In the genomic region with DNA sequence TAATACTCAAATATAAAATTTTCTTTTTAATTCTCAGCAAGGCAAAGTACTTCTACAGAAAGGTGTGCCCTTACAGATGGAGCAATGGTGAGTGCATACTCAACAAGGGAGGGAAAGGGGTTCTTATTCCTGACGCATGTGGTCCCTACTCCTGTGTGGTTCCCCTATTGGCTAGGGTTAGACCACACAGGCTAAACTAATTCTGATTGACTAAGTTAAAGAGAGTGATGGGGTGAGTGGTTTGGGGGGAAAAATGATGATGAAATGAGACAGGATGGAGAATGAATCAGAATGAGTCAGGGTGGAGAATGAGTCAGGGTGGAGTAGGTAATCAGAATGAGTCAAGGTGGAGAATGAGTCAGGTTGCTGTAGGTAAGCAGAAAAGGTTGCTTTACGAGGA, we compare ENCODE assay signal across 1 cellular context.
TF ChIP-seq lines count a peak whose summit lies in the region.

No MANE protein-coding gene starts in this region.

TF ChIP-seq in K562, 482 proteins besides CTCF, POLR2A, EP300 and RAD21 (continued from another document and continues in another):
- TF ChIP-seq, protein P1, sequence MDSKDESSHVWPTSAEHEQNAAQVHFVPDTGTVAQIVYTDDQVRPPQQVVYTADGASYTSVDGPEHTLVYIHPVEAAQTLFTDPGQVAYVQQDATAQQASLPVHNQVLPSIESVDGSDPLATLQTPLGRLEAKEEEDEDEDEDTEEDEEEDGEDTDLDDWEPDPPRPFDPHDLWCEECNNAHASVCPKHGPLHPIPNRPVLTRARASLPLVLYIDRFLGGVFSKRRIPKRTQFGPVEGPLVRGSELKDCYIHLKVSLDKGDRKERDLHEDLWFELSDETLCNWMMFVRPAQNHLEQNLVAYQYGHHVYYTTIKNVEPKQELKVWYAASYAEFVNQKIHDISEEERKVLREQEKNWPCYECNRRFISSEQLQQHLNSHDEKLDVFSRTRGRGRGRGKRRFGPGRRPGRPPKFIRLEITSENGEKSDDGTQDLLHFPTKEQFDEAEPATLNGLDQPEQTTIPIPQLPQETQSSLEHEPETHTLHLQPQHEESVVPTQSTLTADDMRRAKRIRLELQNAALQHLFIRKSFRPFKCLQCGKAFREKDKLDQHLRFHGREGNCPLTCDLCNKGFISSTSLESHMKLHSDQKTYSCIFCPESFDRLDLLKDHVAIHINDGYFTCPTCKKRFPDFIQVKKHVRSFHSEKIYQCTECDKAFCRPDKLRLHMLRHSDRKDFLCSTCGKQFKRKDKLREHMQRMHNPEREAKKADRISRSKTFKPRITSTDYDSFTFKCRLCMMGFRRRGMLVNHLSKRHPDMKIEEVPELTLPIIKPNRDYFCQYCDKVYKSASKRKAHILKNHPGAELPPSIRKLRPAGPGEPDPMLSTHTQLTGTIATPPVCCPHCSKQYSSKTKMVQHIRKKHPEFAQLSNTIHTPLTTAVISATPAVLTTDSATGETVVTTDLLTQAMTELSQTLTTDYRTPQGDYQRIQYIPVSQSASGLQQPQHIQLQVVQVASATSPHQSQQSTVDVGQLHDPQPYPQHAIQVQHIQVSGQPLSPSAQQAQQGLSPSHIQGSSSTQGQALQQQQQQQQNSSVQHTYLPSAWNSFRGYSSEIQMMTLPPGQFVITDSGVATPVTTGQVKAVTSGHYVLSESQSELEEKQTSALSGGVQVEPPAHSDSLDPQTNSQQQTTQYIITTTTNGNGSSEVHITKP (IDR thresholded peaks at IDR 0.05; ENCODE audit: partially characterized antibody): no peak
- no peak for TF ChIP-seq TEAD4 (IDR thresholded peaks at IDR 0.05; ENCODE audit: low read length)
- no peak for TF ChIP-seq TEAD4 (CRISPR knock-in tag; IDR thresholded peaks at IDR 0.05; ENCODE audit: borderline replicate concordance)
- TF ChIP-seq, protein P2, sequence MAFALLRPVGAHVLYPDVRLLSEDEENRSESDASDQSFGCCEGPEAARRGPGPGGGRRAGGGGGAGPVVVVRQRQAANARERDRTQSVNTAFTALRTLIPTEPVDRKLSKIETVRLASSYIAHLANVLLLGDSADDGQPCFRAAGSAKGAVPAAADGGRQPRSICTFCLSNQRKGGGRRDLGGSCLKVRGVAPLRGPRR (CRISPR knock-in tag; IDR thresholded peaks at IDR 0.05): no peak
- no peak for TF ChIP-seq BRD4 (IDR thresholded peaks at IDR 0.05)
- no peak for TF ChIP-seq ERF (CRISPR knock-in tag; IDR thresholded peaks at IDR 0.05)
- no peak for TF ChIP-seq FOXK2 (conservative IDR thresholded peaks at IDR 0.05 in 1 of 2, IDR thresholded peaks at IDR 0.05 in 1 of 2; ENCODE audit: low read depth in 2 of 2)
- no peak for TF ChIP-seq WHSC1 (IDR thresholded peaks at IDR 0.05; ENCODE audit: low read length)
- no peak for TF ChIP-seq SMC3 (conservative IDR thresholded peaks at IDR 0.05; ENCODE audit: insufficient read depth, low read depth, low read length)
- no peak for TF ChIP-seq MBD2 (IDR thresholded peaks at IDR 0.05; ENCODE audit: borderline replicate concordance, low read depth)
- no peak for TF ChIP-seq RFX1 (IDR thresholded peaks at IDR 0.05)
- TF ChIP-seq, protein P3, sequence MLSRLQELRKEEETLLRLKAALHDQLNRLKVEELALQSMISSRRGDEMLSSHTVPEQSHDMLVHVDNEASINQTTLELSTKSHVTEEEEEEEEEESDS (CRISPR knock-in tag; IDR thresholded peaks at IDR 0.05): no peak
- TF ChIP-seq DIDO1 (tag; IDR thresholded peaks at IDR 0.05; ENCODE audit: low read depth): no peak
- TF ChIP-seq, protein P4, sequence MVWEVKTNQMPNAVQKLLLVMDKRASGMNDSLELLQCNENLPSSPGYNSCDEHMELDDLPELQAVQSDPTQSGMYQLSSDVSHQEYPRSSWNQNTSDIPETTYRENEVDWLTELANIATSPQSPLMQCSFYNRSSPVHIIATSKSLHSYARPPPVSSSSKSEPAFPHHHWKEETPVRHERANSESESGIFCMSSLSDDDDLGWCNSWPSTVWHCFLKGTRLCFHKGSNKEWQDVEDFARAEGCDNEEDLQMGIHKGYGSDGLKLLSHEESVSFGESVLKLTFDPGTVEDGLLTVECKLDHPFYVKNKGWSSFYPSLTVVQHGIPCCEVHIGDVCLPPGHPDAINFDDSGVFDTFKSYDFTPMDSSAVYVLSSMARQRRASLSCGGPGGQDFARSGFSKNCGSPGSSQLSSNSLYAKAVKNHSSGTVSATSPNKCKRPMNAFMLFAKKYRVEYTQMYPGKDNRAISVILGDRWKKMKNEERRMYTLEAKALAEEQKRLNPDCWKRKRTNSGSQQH (CRISPR knock-in tag; IDR thresholded peaks at IDR 0.05): no peak
- no peak for TF ChIP-seq CBX8 (IDR thresholded peaks at IDR 0.05; ENCODE audit: borderline replicate concordance, extremely low read depth, low read depth, low read length, poor library complexity, severe bottlenecking)
- TF ChIP-seq ZNF76 (CRISPR knock-in tag; IDR thresholded peaks at IDR 0.05; ENCODE audit: borderline replicate concordance): no peak
- TF ChIP-seq CBFA2T3 (IDR thresholded peaks at IDR 0.05): peak; percentile 27; the same call in 1 of the 2 replicates
- TF ChIP-seq ZNF3 (CRISPR knock-in tag; IDR thresholded peaks at IDR 0.05): no peak
- no peak for TF ChIP-seq POLR2AphosphoS5 (IDR thresholded peaks at IDR 0.05; ENCODE audit: control insufficient read depth, insufficient read depth, low read depth, low read length)
- no peak for TF ChIP-seq ZC3H4 (CRISPR knock-in tag; IDR thresholded peaks at IDR 0.05; ENCODE audit: borderline replicate concordance)
- TF ChIP-seq LEF1 (IDR thresholded peaks at IDR 0.05): no peak
- TF ChIP-seq ZBTB1 (CRISPR knock-in tag; IDR thresholded peaks at IDR 0.05; ENCODE audit: borderline replicate concordance, low read depth): no peak
- TF ChIP-seq, protein P5, sequence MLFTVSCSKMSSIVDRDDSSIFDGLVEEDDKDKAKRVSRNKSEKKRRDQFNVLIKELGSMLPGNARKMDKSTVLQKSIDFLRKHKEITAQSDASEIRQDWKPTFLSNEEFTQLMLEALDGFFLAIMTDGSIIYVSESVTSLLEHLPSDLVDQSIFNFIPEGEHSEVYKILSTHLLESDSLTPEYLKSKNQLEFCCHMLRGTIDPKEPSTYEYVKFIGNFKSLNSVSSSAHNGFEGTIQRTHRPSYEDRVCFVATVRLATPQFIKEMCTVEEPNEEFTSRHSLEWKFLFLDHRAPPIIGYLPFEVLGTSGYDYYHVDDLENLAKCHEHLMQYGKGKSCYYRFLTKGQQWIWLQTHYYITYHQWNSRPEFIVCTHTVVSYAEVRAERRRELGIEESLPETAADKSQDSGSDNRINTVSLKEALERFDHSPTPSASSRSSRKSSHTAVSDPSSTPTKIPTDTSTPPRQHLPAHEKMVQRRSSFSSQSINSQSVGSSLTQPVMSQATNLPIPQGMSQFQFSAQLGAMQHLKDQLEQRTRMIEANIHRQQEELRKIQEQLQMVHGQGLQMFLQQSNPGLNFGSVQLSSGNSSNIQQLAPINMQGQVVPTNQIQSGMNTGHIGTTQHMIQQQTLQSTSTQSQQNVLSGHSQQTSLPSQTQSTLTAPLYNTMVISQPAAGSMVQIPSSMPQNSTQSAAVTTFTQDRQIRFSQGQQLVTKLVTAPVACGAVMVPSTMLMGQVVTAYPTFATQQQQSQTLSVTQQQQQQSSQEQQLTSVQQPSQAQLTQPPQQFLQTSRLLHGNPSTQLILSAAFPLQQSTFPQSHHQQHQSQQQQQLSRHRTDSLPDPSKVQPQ (CRISPR knock-in tag; IDR thresholded peaks at IDR 0.05; ENCODE audit: borderline replicate concordance): no peak
- TF ChIP-seq, protein P6, sequence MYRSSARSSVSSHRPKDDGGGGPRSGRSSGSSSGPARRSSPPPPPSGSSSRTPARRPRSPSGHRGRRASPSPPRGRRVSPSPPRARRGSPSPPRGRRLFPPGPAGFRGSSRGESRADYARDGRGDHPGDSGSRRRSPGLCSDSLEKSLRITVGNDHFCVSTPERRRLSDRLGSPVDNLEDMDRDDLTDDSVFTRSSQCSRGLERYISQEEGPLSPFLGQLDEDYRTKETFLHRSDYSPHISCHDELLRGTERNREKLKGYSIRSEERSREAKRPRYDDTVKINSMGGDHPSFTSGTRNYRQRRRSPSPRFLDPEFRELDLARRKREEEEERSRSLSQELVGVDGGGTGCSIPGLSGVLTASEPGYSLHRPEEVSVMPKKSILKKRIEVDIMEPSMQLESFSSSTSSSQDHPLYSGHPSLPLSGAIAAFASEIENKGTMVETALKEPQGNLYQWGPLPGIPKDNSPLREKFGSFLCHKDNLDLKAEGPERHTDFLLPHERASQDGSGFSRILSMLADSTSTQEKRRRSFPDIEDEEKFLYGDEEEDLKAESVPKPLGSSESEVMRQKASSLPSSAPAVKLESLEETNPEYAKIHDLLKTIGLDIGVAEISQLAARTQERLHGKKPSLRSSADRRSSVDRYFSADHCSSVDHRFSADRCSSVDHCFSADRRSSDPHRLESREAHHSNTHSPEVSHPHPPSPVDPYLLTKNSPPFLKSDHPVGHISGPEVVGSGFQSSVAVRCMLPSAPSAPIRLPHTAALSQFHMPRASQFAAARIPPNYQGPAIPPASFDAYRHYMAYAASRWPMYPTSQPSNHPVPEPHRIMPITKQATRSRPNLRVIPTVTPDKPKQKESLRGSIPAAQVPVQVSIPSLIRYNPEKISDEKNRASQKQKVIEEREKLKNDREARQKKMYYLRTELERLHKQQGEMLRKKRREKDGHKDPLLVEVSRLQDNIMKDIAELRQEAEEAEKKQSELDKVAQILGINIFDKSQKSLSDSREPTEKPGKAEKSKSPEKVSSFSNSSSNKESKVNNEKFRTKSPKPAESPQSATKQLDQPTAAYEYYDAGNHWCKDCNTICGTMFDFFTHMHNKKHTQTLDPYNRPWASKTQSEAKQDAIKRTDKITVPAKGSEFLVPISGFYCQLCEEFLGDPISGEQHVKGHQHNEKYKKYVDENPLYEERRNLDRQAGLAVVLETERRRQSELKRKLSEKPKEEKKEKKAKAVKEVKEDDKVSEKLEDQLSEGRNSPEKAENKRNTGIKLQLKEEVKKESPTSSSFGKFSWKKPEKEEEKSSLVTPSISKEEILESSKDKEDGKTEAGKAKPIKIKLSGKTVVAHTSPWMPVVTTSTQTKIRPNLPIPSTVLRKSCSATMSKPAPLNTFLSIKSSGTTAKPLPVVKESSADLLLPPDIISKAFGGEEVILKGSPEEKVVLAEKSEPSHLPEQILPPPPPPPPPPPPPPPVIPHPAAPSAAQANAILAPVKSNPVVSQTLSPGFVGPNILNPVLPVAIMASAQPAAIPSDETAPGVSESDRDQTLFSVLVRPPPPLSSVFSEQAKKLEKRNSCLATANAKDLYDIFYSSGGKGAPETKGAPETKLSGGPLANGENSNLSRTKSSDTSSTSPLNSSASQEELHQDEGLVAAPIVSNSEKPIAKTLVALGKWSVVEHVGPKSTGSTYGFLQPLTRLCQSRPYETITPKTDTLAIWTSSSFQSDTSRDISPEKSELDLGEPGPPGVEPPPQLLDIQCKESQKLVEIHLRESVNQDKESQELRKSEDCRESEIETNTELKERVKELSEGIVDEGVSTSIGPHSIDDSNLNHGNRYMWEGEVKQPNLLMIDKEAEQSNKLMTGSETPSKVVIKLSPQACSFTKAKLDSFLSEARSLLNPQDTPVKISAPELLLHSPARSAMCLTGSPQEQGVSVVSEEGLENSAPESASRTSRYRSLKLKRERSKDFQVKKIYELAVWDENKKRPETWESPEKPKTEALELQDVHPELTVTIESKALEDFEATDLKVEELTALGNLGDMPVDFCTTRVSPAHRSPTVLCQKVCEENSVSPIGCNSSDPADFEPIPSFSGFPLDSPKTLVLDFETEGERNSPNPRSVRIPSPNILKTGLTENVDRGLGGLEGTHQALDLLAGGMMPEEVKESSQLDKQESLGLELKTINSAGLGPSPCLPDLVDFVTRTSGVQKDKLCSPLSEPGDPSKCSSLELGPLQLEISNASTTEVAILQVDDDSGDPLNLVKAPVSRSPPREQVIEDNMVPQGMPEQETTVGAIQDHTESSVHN (IDR thresholded peaks at IDR 0.05; ENCODE audit: borderline replicate concordance in 1 of 2, low read depth in 1 of 2): peak in 1 of 2 experiments; percentile 74; a peak in 1 of 4 replicates
- no peak for TF ChIP-seq GTF2E2 (tag; IDR thresholded peaks at IDR 0.05)
- TF ChIP-seq HDAC2 (IDR thresholded peaks at IDR 0.05): no peak
- TF ChIP-seq JUN (IDR thresholded peaks at IDR 0.05; ENCODE audit: borderline replicate concordance, low read depth, low read length): peak; percentile 91
- no peak for TF ChIP-seq JUN (CRISPR knock-in tag; IDR thresholded peaks at IDR 0.05; ENCODE audit: borderline replicate concordance)
- TF ChIP-seq MTA2 (IDR thresholded peaks at IDR 0.05; ENCODE audit: low read depth): no peak
- TF ChIP-seq C11orf30 (IDR thresholded peaks at IDR 0.05; ENCODE audit: low read depth): 0 out of 2 replicates have a peak, but pooled peaks have one; percentile 11
- no peak for TF ChIP-seq ZBED1 (IDR thresholded peaks at IDR 0.05)
- TF ChIP-seq BRD9 (IDR thresholded peaks at IDR 0.05; ENCODE audit: low read depth, partially characterized antibody): peak; percentile 29
- TF ChIP-seq, protein P7, sequence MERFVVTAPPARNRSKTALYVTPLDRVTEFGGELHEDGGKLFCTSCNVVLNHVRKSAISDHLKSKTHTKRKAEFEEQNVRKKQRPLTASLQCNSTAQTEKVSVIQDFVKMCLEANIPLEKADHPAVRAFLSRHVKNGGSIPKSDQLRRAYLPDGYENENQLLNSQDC (CRISPR knock-in tag; IDR thresholded peaks at IDR 0.05): no peak
- TF ChIP-seq, protein P8, sequence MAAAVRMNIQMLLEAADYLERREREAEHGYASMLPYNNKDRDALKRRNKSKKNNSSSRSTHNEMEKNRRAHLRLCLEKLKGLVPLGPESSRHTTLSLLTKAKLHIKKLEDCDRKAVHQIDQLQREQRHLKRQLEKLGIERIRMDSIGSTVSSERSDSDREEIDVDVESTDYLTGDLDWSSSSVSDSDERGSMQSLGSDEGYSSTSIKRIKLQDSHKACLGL (CRISPR knock-in tag; IDR thresholded peaks at IDR 0.05; ENCODE audit: borderline replicate concordance, poor library complexity, severe bottlenecking): no peak
- TF ChIP-seq CEBPG (CRISPR knock-in tag; IDR thresholded peaks at IDR 0.05): 0 out of 2 replicates have a peak, but pooled peaks have one; percentile 15
- peak in 1 of 2 experiments; percentile 64; a peak in 2 of 4 replicates for TF ChIP-seq CEBPG (tag; conservative IDR thresholded peaks at IDR 0.05 in 1 of 2, IDR thresholded peaks at IDR 0.05 in 1 of 2)
- TF ChIP-seq, protein P9, sequence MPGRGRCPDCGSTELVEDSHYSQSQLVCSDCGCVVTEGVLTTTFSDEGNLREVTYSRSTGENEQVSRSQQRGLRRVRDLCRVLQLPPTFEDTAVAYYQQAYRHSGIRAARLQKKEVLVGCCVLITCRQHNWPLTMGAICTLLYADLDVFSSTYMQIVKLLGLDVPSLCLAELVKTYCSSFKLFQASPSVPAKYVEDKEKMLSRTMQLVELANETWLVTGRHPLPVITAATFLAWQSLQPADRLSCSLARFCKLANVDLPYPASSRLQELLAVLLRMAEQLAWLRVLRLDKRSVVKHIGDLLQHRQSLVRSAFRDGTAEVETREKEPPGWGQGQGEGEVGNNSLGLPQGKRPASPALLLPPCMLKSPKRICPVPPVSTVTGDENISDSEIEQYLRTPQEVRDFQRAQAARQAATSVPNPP (IDR thresholded peaks at IDR 0.05; ENCODE audit: borderline replicate concordance, insufficient read depth, insufficient read length): no peak
- no peak for TF ChIP-seq PPARD (CRISPR knock-in tag; IDR thresholded peaks at IDR 0.05)
